ENCODE assay signal across 31 cellular contexts in the genomic region with DNA sequence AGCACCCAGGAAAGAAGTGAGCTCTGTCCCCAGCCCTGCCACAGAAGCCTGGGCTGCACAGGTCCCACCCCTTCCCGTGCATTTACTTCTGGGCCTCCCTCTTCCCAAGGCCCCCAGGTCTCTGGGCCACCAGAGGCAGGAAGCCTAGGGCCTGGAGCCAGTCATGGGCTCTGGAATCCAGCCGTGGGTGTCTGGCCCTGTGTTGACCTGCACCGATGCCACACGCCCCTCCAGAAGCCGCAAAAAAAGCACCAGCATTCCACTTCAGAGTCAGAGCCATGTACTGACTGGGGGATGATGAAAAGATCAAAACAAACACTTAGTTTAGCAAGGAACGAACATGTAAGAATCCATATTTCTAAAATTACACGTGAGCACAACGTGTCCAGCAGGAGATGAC.
"Had no signal": no experiment of that assay in that cellular context is flagged by ENCODE, and none has a peak within 500 bp of the region (broad histone marks: within the 10 kb centered on the region; RNA-seq: fewer than 3 reads in every experiment).

No MANE protein-coding gene starts in this region.

- H3K79me2 ChIP-seq: hepatocyte had no signal

- H3K27ac ChIP-seq: colonic mucosa, epithelial cell of prostate, esophagus squamous epithelium, gastrocnemius medialis, hepatocyte, ovary, stomach, thyroid gland, upper lobe of right lung had no signal

- H3K27me3 Mint-ChIP-seq: activated CD4-positive, alpha-beta T cell treated with anti-CD3 and anti-CD28 coated beads, Interleukin-2, amount 10 ng/mL, durations not matched to agents 7 days and 5 days had no signal

- H3K9me3 Mint-ChIP-seq: activated CD4-positive, alpha-beta T cell treated with anti-CD3 and anti-CD28 coated beads, Interleukin-2, amount 10 ng/mL, durations not matched to agents 7 days and 5 days; activated CD8-positive, alpha-beta T cell treated with anti-CD3 and anti-CD28 coated beads for 36 hours; activated T-cell treated with anti-CD3 and anti-CD28 coated beads, Interleukin-2, amount 50 U/mL, for 4 hours; activated T-helper 17 cell treated with anti-CD3 and anti-CD28 coated beads, Interleukin-2, amount 50 U/mL, for 72 hours; stimulated activated effector memory CD8-positive, alpha-beta T cell treated with anti-CD3 and anti-CD28 coated beads, Interleukin-12 subunit alpha, Interleukin-12 subunit beta, amount 100 ng/mL, for 72 hours had no signal

- H3K4me1 ChIP-seq: colonic mucosa, esophagus squamous epithelium, gastrocnemius medialis, stomach, thyroid gland, upper lobe of right lung had no signal

- H3K4me1 Mint-ChIP-seq: activated CD4-positive, alpha-beta T cell treated with anti-CD3 and anti-CD28 coated beads, Interleukin-2, amount 10 ng/mL, durations not matched to agents 7 days and 5 days; activated T-helper 17 cell treated with anti-CD3 and anti-CD28 coated beads, Interleukin-2, amount 50 U/mL, for 72 hours; naive thymus-derived CD4-positive, alpha-beta T cell; stimulated activated effector memory CD8-positive, alpha-beta T cell treated with anti-CD3 and anti-CD28 coated beads, Interleukin-12 subunit alpha, Interleukin-12 subunit beta, amount 100 ng/mL, for 72 hours had no signal

- H3K27ac Mint-ChIP-seq: activated CD4-positive, alpha-beta T cell treated with anti-CD3 and anti-CD28 coated beads, Interleukin-2, amount 10 ng/mL, durations not matched to agents 7 days and 5 days; activated CD8-positive, alpha-beta T cell treated with anti-CD3 and anti-CD28 coated beads for 36 hours; activated T-helper 17 cell treated with anti-CD3 and anti-CD28 coated beads, Interleukin-2, amount 50 U/mL, for 72 hours; memory B cell; naive thymus-derived CD4-positive, alpha-beta T cell; progenitor cell of endocrine pancreas; stimulated activated effector memory CD8-positive, alpha-beta T cell treated with anti-CD3 and anti-CD28 coated beads, Interleukin-12 subunit alpha, Interleukin-12 subunit beta, amount 100 ng/mL, for 72 hours had no signal

- DNase-seq: activated CD4-positive, alpha-beta T cell treated with anti-CD3 and anti-CD28 coated beads for 1 hour; activated CD4-positive, alpha-beta T cell treated with anti-CD3 and anti-CD28 coated beads, Interleukin-2, amount 10 ng/mL, durations not matched to agents 7 days and 5 days; activated CD8-positive, alpha-beta T cell treated with anti-CD3 and anti-CD28 coated beads for 36 hours; activated gamma-delta T cell treated with Interleukin-2 at 50 U/mL for 16 hours; activated naive CD4-positive, alpha-beta T cell treated with anti-CD3 and anti-CD28 coated beads, Interleukin-2, amount 50 U/mL, for 16 hours; activated T-cell treated with anti-CD3 and anti-CD28 coated beads, Interleukin-2, amount 50 U/mL, for 4 hours; amygdala; colonic mucosa; effector CD8-positive, alpha-beta T cell; esophagus squamous epithelium; gastrocnemius medialis; glutamatergic neuron; kidney; left colon; midbrain; naive thymus-derived CD4-positive, alpha-beta T cell; ovary; retina; small intestine; stimulated activated CD4-positive, alpha-beta T cell treated with anti-CD3 and anti-CD28 coated beads, Interleukin-4, amount 100 ng/mL, for 24 hours; stomach; T-helper 2 cell; thyroid gland; upper lobe of right lung had no signal

- H3K4me2 ChIP-seq: hepatocyte had no signal

- ATAC-seq: activated CD8-positive, alpha-beta T cell treated with anti-CD3 and anti-CD28 coated beads for 36 hours; activated T-cell treated with anti-CD3 and anti-CD28 coated beads, Interleukin-2, amount 50 U/mL, for 4 hours; activated T-helper 17 cell treated with anti-CD3 and anti-CD28 coated beads, Interleukin-2, amount 50 U/mL, for 72 hours; gastrocnemius medialis; left colon; naive thymus-derived CD4-positive, alpha-beta T cell; sciatic nerve; stimulated activated effector memory CD8-positive, alpha-beta T cell treated with anti-CD3 and anti-CD28 coated beads, Interleukin-12 subunit alpha, Interleukin-12 subunit beta, amount 100 ng/mL, for 72 hours; upper lobe of right lung had no signal

- H3K36me3 ChIP-seq: colonic mucosa, esophagus squamous epithelium, gastrocnemius medialis, ovary, stomach, thyroid gland, upper lobe of right lung had no signal

- H3K4me3 ChIP-seq: colonic mucosa, esophagus squamous epithelium, gastrocnemius medialis, hepatocyte, ovary, stomach, thyroid gland, upper lobe of right lung had no signal

- H3K36me3 Mint-ChIP-seq: memory B cell; naive thymus-derived CD4-positive, alpha-beta T cell; stimulated activated effector memory CD8-positive, alpha-beta T cell treated with anti-CD3 and anti-CD28 coated beads, Interleukin-12 subunit alpha, Interleukin-12 subunit beta, amount 100 ng/mL, for 72 hours had no signal

- H3K27me3 ChIP-seq: colonic mucosa, gastrocnemius medialis, hepatocyte, ovary, thyroid gland had no signal

- H2AFZ ChIP-seq: hepatocyte had no signal

- H3K9me3 ChIP-seq: colonic mucosa, esophagus squamous epithelium, gastrocnemius medialis, ovary, stomach, thyroid gland, upper lobe of right lung had no signal

- H3K4me3 Mint-ChIP-seq: activated CD4-positive, alpha-beta T cell treated with anti-CD3 and anti-CD28 coated beads, Interleukin-2, amount 10 ng/mL, durations not matched to agents 7 days and 5 days; activated CD8-positive, alpha-beta T cell treated with anti-CD3 and anti-CD28 coated beads for 36 hours; activated T-cell treated with anti-CD3 and anti-CD28 coated beads, Interleukin-2, amount 50 U/mL, for 4 hours; activated T-helper 17 cell treated with anti-CD3 and anti-CD28 coated beads, Interleukin-2, amount 50 U/mL, for 72 hours; memory B cell; naive thymus-derived CD4-positive, alpha-beta T cell; stimulated activated effector memory CD8-positive, alpha-beta T cell treated with anti-CD3 and anti-CD28 coated beads, Interleukin-12 subunit alpha, Interleukin-12 subunit beta, amount 100 ng/mL, for 72 hours had no signal
